In the genomic region with DNA sequence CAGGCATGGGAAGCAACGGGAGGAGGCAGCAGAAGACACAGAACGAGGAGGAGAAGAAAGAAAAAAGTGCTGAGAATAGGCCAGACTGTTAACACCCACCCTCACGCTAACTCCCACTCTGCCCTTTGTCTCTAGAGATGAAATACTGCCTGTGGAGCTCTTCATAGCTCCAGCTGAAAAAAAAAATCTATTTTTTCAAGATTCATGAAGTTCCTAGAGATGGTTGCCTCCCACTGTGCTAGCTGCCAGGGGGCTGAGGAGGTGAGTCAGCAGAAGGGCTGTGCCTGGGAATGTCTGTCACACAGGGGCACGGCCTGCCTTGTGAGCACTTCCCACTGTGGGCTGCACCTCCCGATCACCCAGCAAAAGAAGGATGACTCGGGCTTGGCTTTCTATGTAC, we compare ENCODE assay signal across 1 cellular context.
A peak's percentile ranks its signal among the peaks of the same experiment; 100 is the strongest.
TF ChIP-seq lines count a peak whose summit lies in the region.

No MANE protein-coding gene starts in this region.

TF ChIP-seq in HEK293, 187 proteins besides CTCF, POLR2A, EP300 and RAD21 (continued from another document):
- TF ChIP-seq ZNF341 (tag by site-specific recombination; IDR thresholded peaks at IDR 0.05; ENCODE audit: low read depth): peak; percentile 92
- TF ChIP-seq ZIC2 (tag by site-specific recombination; IDR thresholded peaks at IDR 0.05): peak; percentile 71
TF ChIP-seq in HEK293: peak in this region for 8.
